Comparison of ENCODE assay signal across 21 cellular contexts in the genomic region with DNA sequence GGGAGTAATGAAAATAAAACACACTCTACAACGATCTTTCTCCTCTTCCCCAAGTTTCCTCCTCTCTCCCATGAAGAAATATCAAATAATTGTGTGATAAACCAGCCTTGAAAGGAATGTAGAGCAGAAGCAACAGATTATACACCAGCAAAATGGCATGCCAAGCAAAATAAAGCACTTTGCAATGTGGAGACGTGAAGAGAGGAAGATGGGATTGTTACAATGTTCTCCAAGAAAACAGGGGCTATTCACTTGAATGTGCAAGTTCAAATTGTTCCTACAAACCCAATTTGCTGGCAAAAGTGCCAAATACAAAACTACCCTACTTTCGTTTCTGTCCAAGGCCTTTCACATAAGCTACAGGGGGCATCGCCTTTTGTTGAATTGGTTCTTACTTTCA.
A peak's percentile ranks its signal among the peaks of the same experiment; 100 is the strongest.
DNase-seq lines count a peak whose midpoint lies in the region; FAIRE-seq and TF ChIP-seq lines count a peak whose summit lies in the region.
"Had no signal": no experiment of that assay in that cellular context is flagged by ENCODE, and none has a peak within 500 bp of the region (broad histone marks: within the 10 kb centered on the region; RNA-seq: fewer than 3 reads in every experiment).

No MANE protein-coding gene starts in this region.

- no peaks in the 10 kb centered on the region for H3K9me3 Mint-ChIP-seq in astrocyte (ENCODE audit: unreplicated experiment)
- no peaks in the 10 kb centered on the region for H3K9me3 Mint-ChIP-seq in activated CD4-positive, alpha-beta T cell treated with anti-CD3 and anti-CD28 coated beads, Interleukin-2, amount 10 ng/mL, durations not matched to agents 7 days and 5 days

- H3K9me3 ChIP-seq in astrocyte (ENCODE audit: insufficient read depth, low read depth, low read length) = no peaks in the 10 kb centered on the region
- H3K9me3 ChIP-seq in skeletal muscle satellite cell (replicated peaks; ENCODE audit: low read length) = no peaks in the 10 kb centered on the region
- H3K9me3 ChIP-seq: pancreas, SJCRH30 had no signal

- no peak for FAIRE-seq in astrocyte (lab: Jason Lieb, UNC)
- FAIRE-seq: G401.6, GM12892, pancreas had no signal

- CTCF ChIA-PET in activated CD4-positive, alpha-beta T cell treated with anti-CD3 and anti-CD28 coated beads, Interleukin-2, amount 10 ng/mL, durations not matched to agents 7 days and 5 days (lab: Charles Lee) = no interaction called here

- no peaks in the 10 kb centered on the region for H3K27me3 ChIP-seq in astrocyte (ENCODE audit: insufficient read depth, low read length)
- H3K27me3 ChIP-seq in skeletal muscle satellite cell (ENCODE audit: control insufficient read depth, insufficient read depth, low read length) = no peaks in the 10 kb centered on the region
- H3K27me3 ChIP-seq: pancreas had no signal

- H3K36me3 ChIP-seq in astrocyte (ENCODE audit: insufficient read depth, low read length) = no peaks in the 10 kb centered on the region
- no peaks in the 10 kb centered on the region for H3K36me3 ChIP-seq in skeletal muscle satellite cell (ENCODE audit: insufficient read depth, low read length)
- H3K36me3 ChIP-seq: pancreas, SJCRH30 had no signal

- H3K9ac ChIP-seq in astrocyte (ENCODE audit: low read length) = no peak overlapping the region
- H3K9ac ChIP-seq in skeletal muscle satellite cell (ENCODE audit: low read depth, low read length) = peak overlapping the region; percentile 11

- no peak overlapping the region for H3K27ac ChIP-seq in astrocyte (ENCODE audit: low read depth, low read length)
- peak overlapping the region in 1 of 2 donors; percentile 60 for H3K27ac ChIP-seq in coronary artery
- H3K27ac ChIP-seq: pancreas, SJCRH30 had no signal

- H3K36me3 Mint-ChIP-seq in astrocyte (ENCODE audit: low read depth, unreplicated experiment) = no peaks in the 10 kb centered on the region
- no peaks in the 10 kb centered on the region for H3K36me3 Mint-ChIP-seq in activated CD4-positive, alpha-beta T cell treated with anti-CD3 and anti-CD28 coated beads, Interleukin-2, amount 10 ng/mL, durations not matched to agents 7 days and 5 days (ENCODE audit: low read depth)
- H3K36me3 Mint-ChIP-seq: activated CD8-positive, alpha-beta memory T cell treated with anti-CD3 and anti-CD28 coated beads, Interleukin-2, amount 10 ng/mL, durations not matched to agents 7 days and 5 days had no signal

- no peaks in the 10 kb centered on the region for H4K20me1 ChIP-seq in astrocyte (ENCODE audit: insufficient read depth, low read length)

- no peak overlapping the region for H3K4me3 Mint-ChIP-seq in astrocyte (ENCODE audit: unreplicated experiment)
- H3K4me3 Mint-ChIP-seq in activated CD4-positive, alpha-beta T cell treated with anti-CD3 and anti-CD28 coated beads, Interleukin-2, amount 10 ng/mL, durations not matched to agents 7 days and 5 days = no peak overlapping the region
- H3K4me3 Mint-ChIP-seq: activated CD8-positive, alpha-beta memory T cell treated with anti-CD3 and anti-CD28 coated beads, Interleukin-2, amount 10 ng/mL, durations not matched to agents 7 days and 5 days had no signal

- peaks cover 7% of the 10 kb centered on the region for H3K4me1 Mint-ChIP-seq in astrocyte (ENCODE audit: low read depth, unreplicated experiment)
- H3K4me1 Mint-ChIP-seq in activated CD4-positive, alpha-beta T cell treated with anti-CD3 and anti-CD28 coated beads, Interleukin-2, amount 10 ng/mL, durations not matched to agents 7 days and 5 days = peaks cover 9% of the 10 kb centered on the region

- DNase-seq in EH (ENCODE audit: low read depth) (peak; percentile 46), astrocyte (ENCODE audit: low read depth) (no peak), fibroblast of the aortic adventitia (ENCODE audit: low read depth) (peak; percentile 71), RKO (ENCODE audit: low spot score) (no peak), COLO668 (lab: John Stamatoyannopoulos, UW; ENCODE audit: unreplicated experiment) (no peak), coronary artery (ENCODE audit: low spot score) (no peak)
- DNase-seq in activated CD4-positive, alpha-beta T cell treated with anti-CD3 and anti-CD28 coated beads, Interleukin-2, amount 10 ng/mL, durations not matched to agents 7 days and 5 days = no peak
- DNase-seq: activated CD4-positive, CD25-positive, alpha-beta regulatory T cell treated with anti-CD3 and anti-CD28 coated beads, Interleukin-2, amount 50 U/mL, for 72 hours; activated CD8-positive, alpha-beta memory T cell treated with anti-CD3 and anti-CD28 coated beads, Interleukin-2, amount 10 ng/mL, durations not matched to agents 7 days and 5 days; activated gamma-delta T cell treated with Interleukin-2 at 50 U/mL for 16 hours; aorta; left colon; NCI-H187; NCI-H446 treated with DMSO at 0.1 percent for 48 hours; pancreas; SJCRH30; stimulated activated naive CD4-positive, alpha-beta T cell treated with Interleukin-2 at 50 U/mL for 16 hours; T-helper 9 cell had no signal

- H3K27me3 Mint-ChIP-seq in astrocyte (ENCODE audit: low read depth, unreplicated experiment) = no peaks in the 10 kb centered on the region
- H3K27me3 Mint-ChIP-seq in activated CD4-positive, alpha-beta T cell treated with anti-CD3 and anti-CD28 coated beads, Interleukin-2, amount 10 ng/mL, durations not matched to agents 7 days and 5 days = peaks cover 2% of the 10 kb centered on the region

- H3K4me3 ChIP-seq in astrocyte (ENCODE audit: insufficient read depth, low read depth, low read length) (no peak overlapping the region), fibroblast of the aortic adventitia (ENCODE audit: low read depth, low read length) (peak overlapping the region; percentile 85), skeletal muscle satellite cell (ENCODE audit: low read length) (no peak overlapping the region), coronary artery (no peak overlapping the region)
- H3K4me3 ChIP-seq: pancreas, SJCRH30 had no signal

- H3K79me2 ChIP-seq in astrocyte (ENCODE audit: insufficient read depth, low read length) = no peaks in the 10 kb centered on the region

- no peak for TF ChIP-seq CTCF in astrocyte (IDR thresholded peaks at IDR 0.05; ENCODE audit: insufficient read depth, low read depth, low read length)
- TF ChIP-seq CTCF in fibroblast of the aortic adventitia (IDR thresholded peaks at IDR 0.05; ENCODE audit: insufficient read depth, low read length) = no peak
- TF ChIP-seq CTCF in coronary artery (IDR thresholded peaks at IDR 0.05) = no peak

- peaks cover 21% of the 10 kb centered on the region for H3K4me1 ChIP-seq in astrocyte (ENCODE audit: insufficient read depth, low read length)
- peaks cover 38% of the 10 kb centered on the region for H3K4me1 ChIP-seq in skeletal muscle satellite cell (ENCODE audit: control insufficient read depth, insufficient read depth, low read length)
- H3K4me1 ChIP-seq: pancreas had no signal

- H3K4me2 ChIP-seq in astrocyte (ENCODE audit: low read length) (peak overlapping the region; percentile 79), skeletal muscle satellite cell (ENCODE audit: low read length) (peak overlapping the region; percentile 77)

- POLR2A ChIA-PET in activated CD4-positive, alpha-beta T cell treated with anti-CD3 and anti-CD28 coated beads, Interleukin-2, amount 10 ng/mL, durations not matched to agents 7 days and 5 days (lab: Charles Lee) = no interaction called here

- no peak overlapping the region for H2AFZ ChIP-seq in astrocyte (ENCODE audit: low read depth, low read length)

- no peak overlapping the region for H3K27ac Mint-ChIP-seq in astrocyte (ENCODE audit: unreplicated experiment)
- no peak overlapping the region for H3K27ac Mint-ChIP-seq in activated CD4-positive, alpha-beta T cell treated with anti-CD3 and anti-CD28 coated beads, Interleukin-2, amount 10 ng/mL, durations not matched to agents 7 days and 5 days
- H3K27ac Mint-ChIP-seq: activated CD8-positive, alpha-beta memory T cell treated with anti-CD3 and anti-CD28 coated beads, Interleukin-2, amount 10 ng/mL, durations not matched to agents 7 days and 5 days had no signal

Comparison
In these comparisons a context has a peak if more than half of its experiments do, and no peak if none do; other contexts are left out.
1. DNase-seq: peak in EH (single experiment) and fibroblast of the aortic adventitia (single experiment); none in astrocyte (single experiment), activated CD4-positive, alpha-beta T cell treated with anti-CD3 and anti-CD28 coated beads, Interleukin-2, amount 10 ng/mL, durations not matched to agents 7 days and 5 days (single experiment), RKO (single experiment), COLO668 (single experiment) and coronary artery (single experiment).